ENCODE assay signal across 9 cellular contexts in genomic region chr12:26318661-26319068, GRCh38.
DNase-seq lines count a peak whose midpoint lies in the region; ATAC-seq and TF ChIP-seq lines count a peak whose summit lies in the region.
"Had no signal": no experiment of that assay in that cellular context is flagged by ENCODE, and none has a peak within 500 bp of the region (broad histone marks: within the 10 kb centered on the region; RNA-seq: fewer than 3 reads in every experiment).

No MANE protein-coding gene starts in this region.

- H3K27me3 Mint-ChIP-seq in glutamatergic neuron (ENCODE audit: unreplicated experiment) = peaks cover 4% of the 10 kb centered on the region

- H3K27me3 ChIP-seq in subcutaneous abdominal adipose tissue (ENCODE audit: control insufficient read depth in 5 of 5, insufficient read depth in 4 of 5, low read length in 5 of 5) (no peaks in the 10 kb centered on the region), H7 (ENCODE audit: control insufficient read depth, insufficient read depth, low read length) (no peaks in the 10 kb centered on the region)

- H3K36me3 ChIP-seq in subcutaneous abdominal adipose tissue (ENCODE audit: control insufficient read depth in 5 of 5, insufficient read depth in 5 of 5, low read length in 5 of 5) (no peaks in the 10 kb centered on the region), H7 (replicated peaks; ENCODE audit: control insufficient read depth, insufficient read depth, low read length) (no peaks in the 10 kb centered on the region)

- peaks cover 9% of the 10 kb centered on the region for H3K9me3 Mint-ChIP-seq in glutamatergic neuron (ENCODE audit: unreplicated experiment)

- H3K4me1 Mint-ChIP-seq in glutamatergic neuron (ENCODE audit: low read depth, unreplicated experiment) = peaks cover 27% of the 10 kb centered on the region

- peaks cover 5 to 20% (median 13%) of the 10 kb centered on the region in 5 donors for H3K4me1 ChIP-seq in subcutaneous abdominal adipose tissue (ENCODE audit: control insufficient read depth in 5 of 5, insufficient read depth in 5 of 5, low read length in 5 of 5)

- ATAC-seq in HG02840 (IDR thresholded peaks at IDR 0.05; ENCODE audit: low FRiP score, unreplicated experiment) = peak; percentile 62

- no peaks in the 10 kb centered on the region for H3K9me3 ChIP-seq in subcutaneous abdominal adipose tissue (ENCODE audit: control insufficient read depth in 5 of 5, low read length in 5 of 5)

- H3K27ac ChIP-seq in subcutaneous abdominal adipose tissue (ENCODE audit: low read depth, low read length) = peak overlapping the region; percentile 84
- H3K27ac ChIP-seq: 22Rv1 had no signal

- H3K27ac Mint-ChIP-seq in glutamatergic neuron (ENCODE audit: unreplicated experiment) = peak overlapping the region; percentile 28

- no peak overlapping the region for H3K9ac ChIP-seq in subcutaneous abdominal adipose tissue (ENCODE audit: low read length in 5 of 5)

- no peak overlapping the region for H3K4me3 Mint-ChIP-seq in glutamatergic neuron (ENCODE audit: unreplicated experiment)

- peaks cover 23% of the 10 kb centered on the region for H3K36me3 Mint-ChIP-seq in glutamatergic neuron (ENCODE audit: unreplicated experiment)

- no peak for TF ChIP-seq CTCF in glutamatergic neuron (IDR thresholded peaks at IDR 0.05; ENCODE audit: partially characterized antibody, unreplicated experiment)

- no peak overlapping the region for H3K4me3 ChIP-seq in subcutaneous abdominal adipose tissue (ENCODE audit: low read depth in 1 of 5, low read length in 5 of 5)
- no peak overlapping the region for H3K4me3 ChIP-seq in H7 (ENCODE audit: insufficient read depth, low read depth, low read length)

- DNase-seq in DMS53 (lab: John Stamatoyannopoulos, UW) = peak; percentile 42
- DNase-seq in DMS53 treated with DMSO at 0.1 percent for 48 hours (lab: John Stamatoyannopoulos, UW; ENCODE audit: unreplicated experiment) = no peak
- DNase-seq in RKO (ENCODE audit: low spot score) = peak; percentile 14
- DNase-seq in glutamatergic neuron = peak; percentile 83
- DNase-seq in NCI-H1694 treated with DMSO at 0.1 percent for 48 hours (lab: John Stamatoyannopoulos, UW) = no peak
- no peak for DNase-seq in H7

Comparison
In these comparisons a context has a peak if more than half of its experiments do, and no peak if none do; other contexts are left out.
1. DNase-seq: peak in DMS53 (single experiment), RKO (single experiment) and glutamatergic neuron (single experiment); none in DMS53 treated with DMSO at 0.1 percent for 48 hours (single experiment), NCI-H1694 treated with DMSO at 0.1 percent for 48 hours (single experiment) and H7 (single experiment).